In the genomic region with DNA sequence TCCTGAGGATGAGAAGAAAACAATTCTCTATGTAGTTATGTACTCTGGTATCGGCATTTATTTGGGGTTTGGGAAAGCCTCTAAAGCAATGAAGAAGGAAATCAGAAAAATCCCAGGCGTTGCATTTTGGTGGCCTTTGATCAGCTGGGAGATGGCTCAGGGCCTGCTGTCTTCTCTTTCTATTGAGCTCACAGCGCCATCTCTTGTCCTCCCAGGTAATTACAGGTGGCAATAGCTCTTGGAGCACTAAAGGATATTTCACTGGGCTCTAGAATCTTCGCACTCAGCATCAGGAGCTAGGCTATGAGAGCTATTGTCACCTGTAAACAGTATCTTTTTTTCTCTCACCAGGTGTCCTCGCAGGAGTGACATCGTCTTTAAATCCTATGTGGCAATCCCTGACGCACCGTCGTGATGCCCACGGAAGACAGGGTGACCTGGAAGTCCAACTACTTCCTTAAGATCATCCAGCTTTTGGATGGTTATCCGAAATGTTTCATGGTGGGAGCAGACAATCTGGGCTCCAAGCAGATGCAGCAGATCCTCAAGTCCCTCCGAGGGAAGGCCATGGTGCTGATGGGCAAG, we compare ENCODE assay signal across 8 cellular contexts.
DNase-seq lines count a peak whose midpoint lies in the region; ATAC-seq and TF ChIP-seq lines count a peak whose summit lies in the region.

No MANE protein-coding gene starts in this region.

- BruUV-seq in Caco-2 (replicated peaks; lab: Mats Ljungman, UMichigan) = no TSS peak

- peak; percentile 90 for ATAC-seq in GM18909 (IDR thresholded peaks at IDR 0.05; ENCODE audit: poor library complexity, unreplicated experiment)
- peak; percentile 73 for ATAC-seq in HG03520 (IDR thresholded peaks at IDR 0.05; ENCODE audit: unreplicated experiment)

- POLR2A ChIA-PET in Caco-2 (lab: Charles Lee) = no interaction called here

- H3K4me1 Mint-ChIP-seq in Caco-2 (ENCODE audit: low read depth, unreplicated experiment) = no peaks in the 10 kb centered on the region

- intact Hi-C loops in Caco-2 (cut with micrococcal nuclease; ENCODE audit: unreplicated experiment) (loop anchor here (1.0 kb wide), 2 partner anchors 40 to 364 kb away; no protein-coding TSS in a partner anchor), adrenal gland (cut with DNase I) (loop anchor here (5.0 to 10.0 kb wide), 4 partner anchors 126 to 369 kb away; partner anchors contain the start of gene CCBE1 (in 1 of the 2)), sigmoid colon (cut with DNase I) (loop anchor here (1.0 to 5.0 kb wide), 6 partner anchors 121 to 575 kb away; no protein-coding TSS in a partner anchor)

- H3K4me1 ChIP-seq in Caco-2 = no peaks in the 10 kb centered on the region
- H3K4me1 ChIP-seq in adrenal gland (replicated peaks in 1 of 2) = peaks cover 0 to 6% of the 10 kb centered on the region in 2 donors
- no peaks in the 10 kb centered on the region for H3K4me1 ChIP-seq in right atrium auricular region
- peaks cover 0 to 7% (median 0%) of the 10 kb centered on the region in 4 donors for H3K4me1 ChIP-seq in sigmoid colon

- H3K4me3 ChIP-seq in Caco-2 (ENCODE audit: low read depth, low read length) = no peak overlapping the region
- H3K4me3 ChIP-seq in adrenal gland = no peak overlapping the region
- H3K4me3 ChIP-seq in right atrium auricular region = no peak overlapping the region
- no peak overlapping the region for H3K4me3 ChIP-seq in sigmoid colon

- H3K36me3 Mint-ChIP-seq in Caco-2 (ENCODE audit: insufficient read depth, unreplicated experiment) = no peaks in the 10 kb centered on the region

- CTCF ChIA-PET in Caco-2 (lab: Charles Lee) = interaction anchor here (0.5 to 2.2 kb wide), 9 partner anchors 8 to 516 kb away, joined by 3 to 18 read pairs (median 5); partner anchors contain the start of gene CCBE1

- H3K9me3 ChIP-seq in Caco-2 = no peaks in the 10 kb centered on the region
- H3K9me3 ChIP-seq in adrenal gland (replicated peaks in 1 of 3) = no peaks in the 10 kb centered on the region
- H3K9me3 ChIP-seq in right atrium auricular region = no peaks in the 10 kb centered on the region
- no peaks in the 10 kb centered on the region for H3K9me3 ChIP-seq in sigmoid colon

- WGBS in adrenal gland, 4 donors = 27 to 35% (median 28%) methylated on average over 10 to 12 of the region's 12 CpGs
- 36 to 40% methylated on average over 12 of the region's 12 CpGs for WGBS in sigmoid colon, 2 donors

- H3K9me3 Mint-ChIP-seq in Caco-2 (ENCODE audit: unreplicated experiment) = no peaks in the 10 kb centered on the region

- no peak for TF ChIP-seq EP300 in sigmoid colon (IDR thresholded peaks at IDR 0.05)

- H3K27me3 ChIP-seq in Caco-2 (replicated peaks; ENCODE audit: control insufficient read depth, insufficient read depth, low read length) (no peaks in the 10 kb centered on the region), adrenal gland (no peaks in the 10 kb centered on the region), right atrium auricular region (no peaks in the 10 kb centered on the region), sigmoid colon (no peaks in the 10 kb centered on the region)

- DNase-seq in Caco-2 (peak; percentile 43 to 52), NCI-H748 (lab: John Stamatoyannopoulos, UW; ENCODE audit: unreplicated experiment) (peak; percentile 85), adrenal gland (peak; percentile 81 to 93 (median 84)), right atrium auricular region (ENCODE audit: low spot score) (peak; percentile 73), sigmoid colon (peak; percentile 87)
- DNase-seq in effector CD4-positive, alpha-beta T cell = no peak

- no peak overlapping the region for H3K4me3 Mint-ChIP-seq in Caco-2 (ENCODE audit: unreplicated experiment)

- H3K27me3 Mint-ChIP-seq in Caco-2 (ENCODE audit: insufficient read depth, unreplicated experiment) = no peaks in the 10 kb centered on the region

- H3K27ac Mint-ChIP-seq in Caco-2 (ENCODE audit: unreplicated experiment) = no peak overlapping the region

- H3K36me3 ChIP-seq in Caco-2 (ENCODE audit: control insufficient read depth, insufficient read depth, low read length) = no peaks in the 10 kb centered on the region
- H3K36me3 ChIP-seq in adrenal gland (replicated peaks in 1 of 2) = no peaks in the 10 kb centered on the region
- H3K36me3 ChIP-seq in right atrium auricular region = no peaks in the 10 kb centered on the region
- no peaks in the 10 kb centered on the region for H3K36me3 ChIP-seq in sigmoid colon

- H3K27ac ChIP-seq in adrenal gland (no peak overlapping the region), right atrium auricular region (no peak overlapping the region), sigmoid colon (no peak overlapping the region)

- TF ChIP-seq CTCF in Caco-2 (IDR thresholded peaks at IDR 0.05; ENCODE audit: insufficient read depth in 1 of 2, low read depth in 1 of 2, low read length in 1 of 2, severe bottlenecking in 1 of 2, unreplicated experiment in 1 of 2) (peak in 1 of 2 experiments; percentile 57), adrenal gland (IDR thresholded peaks at IDR 0.05) (peak; percentile 81 to 93 (median 91)), right atrium auricular region (IDR thresholded peaks at IDR 0.05) (peak; percentile 75 to 86), sigmoid colon (IDR thresholded peaks at IDR 0.05) (peak; percentile 81 to 91 (median 86))

- TF ChIP-seq POLR2A in adrenal gland (IDR thresholded peaks at IDR 0.05) (no peak), sigmoid colon (IDR thresholded peaks at IDR 0.05) (no peak)
